Comparison of ENCODE assay signal across 15 cellular contexts in the genomic region with DNA sequence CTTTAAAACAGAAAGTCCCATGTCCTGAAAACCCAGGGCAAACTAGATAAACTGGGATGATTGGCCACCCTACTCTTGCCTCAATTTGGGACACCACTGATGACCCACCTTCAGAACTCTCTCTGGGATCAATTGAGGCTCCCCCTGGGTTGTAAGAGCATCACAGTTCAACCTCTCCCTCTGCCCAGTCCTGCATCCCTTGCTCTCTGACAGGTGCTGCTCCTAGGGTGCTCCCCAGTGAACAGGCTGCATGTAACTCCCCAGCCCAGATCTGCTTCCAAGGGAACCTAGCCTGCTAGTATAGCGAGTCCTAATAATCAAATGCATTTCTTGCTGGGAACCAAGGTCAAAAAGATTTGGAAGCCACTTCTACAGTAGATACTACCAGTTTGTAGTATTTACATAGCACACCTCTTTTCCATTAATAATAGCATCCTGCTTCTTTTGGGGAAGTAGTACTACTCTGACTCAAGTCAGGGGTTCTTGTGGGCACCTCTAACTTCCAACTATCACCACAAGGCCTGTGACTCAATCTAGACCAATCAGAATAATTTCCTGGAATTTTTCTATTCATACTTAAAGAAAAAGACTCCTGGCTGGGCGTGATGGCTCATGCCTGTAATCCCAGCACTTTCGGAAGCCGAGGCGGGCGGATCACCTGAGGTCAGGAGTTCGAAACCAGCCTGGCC. TPM values are rescaled to one million over a fixed set of nuclear protein-coding genes. Genes with fewer than 3 reads are reported as not detected.
DNase-seq lines count a peak whose midpoint lies in the region; ATAC-seq lines count a peak whose summit lies in the region.
"Had no signal": no experiment of that assay in that cellular context is flagged by ENCODE, and none has a peak within 500 bp of the region (broad histone marks: within the 10 kb centered on the region; RNA-seq: fewer than 3 reads in every experiment).

No MANE protein-coding gene starts in this region.

- H3K4me3 Mint-ChIP-seq in activated naive CD8-positive, alpha-beta T cell treated with anti-CD3 and anti-CD28 coated beads, Interleukin-2, amount 50 U/mL, for 24 hours = no peak overlapping the region

- H3K9me3 Mint-ChIP-seq in activated naive CD8-positive, alpha-beta T cell treated with anti-CD3 and anti-CD28 coated beads, Interleukin-2, amount 50 U/mL, for 24 hours = no peaks in the 10 kb centered on the region

- no peaks in the 10 kb centered on the region for H3K36me3 Mint-ChIP-seq in activated naive CD8-positive, alpha-beta T cell treated with anti-CD3 and anti-CD28 coated beads, Interleukin-2, amount 50 U/mL, for 24 hours (ENCODE audit: low read depth)

- no peaks in the 10 kb centered on the region for H3K27me3 Mint-ChIP-seq in activated naive CD8-positive, alpha-beta T cell treated with anti-CD3 and anti-CD28 coated beads, Interleukin-2, amount 50 U/mL, for 24 hours

- peak; percentile 40 for ATAC-seq in GM21447 (IDR thresholded peaks at IDR 0.05; ENCODE audit: unreplicated experiment)
- peak; percentile 88 for ATAC-seq in activated naive CD8-positive, alpha-beta T cell treated with anti-CD3 and anti-CD28 coated beads, Interleukin-2, amount 50 U/mL, for 24 hours
- ATAC-seq in HG03280 (IDR thresholded peaks at IDR 0.05; ENCODE audit: unreplicated experiment) = no peak

- peaks cover 14% of the 10 kb centered on the region for H3K4me1 Mint-ChIP-seq in activated naive CD8-positive, alpha-beta T cell treated with anti-CD3 and anti-CD28 coated beads, Interleukin-2, amount 50 U/mL, for 24 hours

- DNase-seq in AML-193 (lab: John Stamatoyannopoulos, UW) (peak; percentile 40 to 43), HT1080 (ENCODE audit: low read depth) (peak; percentile 70), NCI-H187 (lab: John Stamatoyannopoulos, UW) (no peak), NCI-H2171 (lab: John Stamatoyannopoulos, UW) (no peak)
- no peak for DNase-seq in activated naive CD8-positive, alpha-beta T cell treated with anti-CD3 and anti-CD28 coated beads, Interleukin-2, amount 50 U/mL, for 24 hours
- DNase-seq in activated CD8-positive, alpha-beta memory T cell treated with anti-CD3 and anti-CD28 coated beads for 24 hours = no peak
- DNase-seq: activated gamma-delta T cell treated with Interleukin-2 at 50 U/mL for 16 hours, colonic mucosa, GF-D8, glutamatergic neuron, NCI-H1048, trophoblast cell had no signal

- peak overlapping the region; percentile 6 for H3K27ac Mint-ChIP-seq in activated naive CD8-positive, alpha-beta T cell treated with anti-CD3 and anti-CD28 coated beads, Interleukin-2, amount 50 U/mL, for 24 hours

RNA-seq across cellular contexts. Expression of gene SPINK2, which starts 42.1 kb away (rescaled TPM):
- not detected in 2 replicates for total RNA-seq in HT1080 (2014; rRNA removed; shearing (Covaris generic))
- polyA plus RNA-seq in HT1080 (2015; cell fraction: cytosol; rRNA removed) = not detected in 2 replicates
- not detected in 2 replicates for polyA plus RNA-seq in HT1080 (2015; cell fraction: nucleus; rRNA removed)
- polyA plus RNA-seq: BJ had no signal

RNA-seq across cellular contexts. Expression of gene REST, which starts 44.1 kb away (rescaled TPM):
- total RNA-seq in HT1080 (2014; rRNA removed; shearing (Covaris generic)) = 36.4 and 39.9 TPM in 2 replicates
- polyA plus RNA-seq in HT1080 (2015; cell fraction: cytosol; rRNA removed) = 19.5 and 24.5 TPM in 2 replicates
- polyA plus RNA-seq in HT1080 (2015; cell fraction: nucleus; rRNA removed) = 28.3 and 30.3 TPM in 2 replicates

Comparison
In these comparisons a context has a peak if more than half of its experiments do, and no peak if none do; other contexts are left out.
1. DNase-seq: peak in AML-193 (2 of 2) and HT1080 (single experiment); none in activated naive CD8-positive, alpha-beta T cell treated with anti-CD3 and anti-CD28 coated beads, Interleukin-2, amount 50 U/mL, for 24 hours (single experiment), NCI-H187 (0 of 2), NCI-H2171 (single experiment) and activated CD8-positive, alpha-beta memory T cell treated with anti-CD3 and anti-CD28 coated beads for 24 hours (single experiment).